ENCODE assay signal across 16 cellular contexts in the genomic region with DNA sequence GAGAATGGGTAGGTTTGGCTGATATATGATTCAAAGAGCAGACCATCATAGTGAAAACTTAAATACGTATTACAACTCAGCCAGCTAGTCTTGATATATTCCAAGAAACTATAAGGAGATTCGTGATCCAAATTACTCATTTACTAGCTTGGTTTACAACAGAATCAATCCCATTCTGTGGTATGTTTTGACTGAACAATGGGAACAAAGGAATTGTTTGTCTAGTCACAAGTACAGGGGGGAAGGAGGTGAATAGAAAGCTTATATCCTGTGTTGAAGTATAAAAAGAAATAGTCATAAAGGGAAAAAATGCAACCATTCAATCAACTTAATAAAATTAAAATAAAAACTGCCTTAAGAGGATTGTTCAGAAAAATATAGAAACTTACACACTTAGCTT. TPM values are rescaled to one million over a fixed set of nuclear protein-coding genes. Genes with fewer than 3 reads are reported as not detected.
DNase-seq lines count a peak whose midpoint lies in the region; ATAC-seq, FAIRE-seq and TF ChIP-seq lines count a peak whose summit lies in the region.
"Had no signal": no experiment of that assay in that cellular context is flagged by ENCODE, and none has a peak within 500 bp of the region (broad histone marks: within the 10 kb centered on the region; RNA-seq: fewer than 3 reads in every experiment).

No MANE protein-coding gene starts in this region.

- H3K4me3 Mint-ChIP-seq in endothelial cell (ENCODE audit: unreplicated experiment), result no peak overlapping the region

- TF ChIP-seq CTCF in endothelial cell (IDR thresholded peaks at IDR 0.05; ENCODE audit: unreplicated experiment) (no peak), vagina (IDR thresholded peaks at IDR 0.05) (no peak), spleen (IDR thresholded peaks at IDR 0.05 in 8 of 11, conservative IDR thresholded peaks at IDR 0.05 in 3 of 11) (no peak)

- WGBS in spleen, 5 donors, result 70 to 75% (median 72%) methylated on average over 2 of the region's 2 CpGs

- H3K27ac ChIP-seq in vagina (no peak overlapping the region), spleen (no peak overlapping the region)
- H3K27ac ChIP-seq: BLaER1 treated with 17β-estradiol and CSF1 and Interleukin-3, amounts not matched to agents 10 nM and 100 nM had no signal

- no peaks in the 10 kb centered on the region for H3K27me3 ChIP-seq in vagina
- no peaks in the 10 kb centered on the region for H3K27me3 ChIP-seq in spleen (replicated peaks in 1 of 7)
- H3K27me3 ChIP-seq: BLaER1 treated with 17β-estradiol and CSF1 and Interleukin-3, amounts not matched to agents 10 nM and 100 nM had no signal

- H3K9me3 Mint-ChIP-seq in endothelial cell (ENCODE audit: unreplicated experiment), result no peaks in the 10 kb centered on the region

- peak overlapping the region; percentile 6 for H3K27ac Mint-ChIP-seq in endothelial cell (ENCODE audit: unreplicated experiment)

- H3K4me1 Mint-ChIP-seq in endothelial cell (ENCODE audit: unreplicated experiment), result peaks cover 19% of the 10 kb centered on the region

- H3K9me3 ChIP-seq in vagina, result no peaks in the 10 kb centered on the region
- H3K9me3 ChIP-seq in spleen, result no peaks in the 10 kb centered on the region
- H3K9me3 ChIP-seq: BLaER1 treated with 17β-estradiol and CSF1 and Interleukin-3, amounts not matched to agents 10 nM and 100 nM had no signal

- H3K27me3 Mint-ChIP-seq in endothelial cell (ENCODE audit: unreplicated experiment), result peaks cover 3% of the 10 kb centered on the region

- no peak for ATAC-seq in GM18907 (IDR thresholded peaks at IDR 0.05; ENCODE audit: unreplicated experiment)
- ATAC-seq: SK-N-SH treated with all-trans-retinoic acid at 6 μM for 48 hours had no signal

- H3K4me1 ChIP-seq in vagina (no peaks in the 10 kb centered on the region), spleen (peaks cover 0 to 14% (median 0%) of the 10 kb centered on the region in 6 donors)

- no peaks in the 10 kb centered on the region for H3K36me3 ChIP-seq in vagina
- H3K36me3 ChIP-seq in spleen, result no peaks in the 10 kb centered on the region
- H3K36me3 ChIP-seq: BLaER1 treated with 17β-estradiol and CSF1 and Interleukin-3, amounts not matched to agents 10 nM and 100 nM had no signal

- DNase-seq in COR-L47 (lab: John Stamatoyannopoulos, UW) (peak; percentile 9), GM12891 (ENCODE audit: insufficient read length, low spot score) (no peak), endothelial cell (ENCODE audit: low spot score) (no peak), pons (ENCODE audit: low spot score) (peak; percentile 62), vagina (ENCODE audit: extremely low spot score in 2 of 2) (no peak), spleen (no peak)
- DNase-seq: DMS 273 treated with DMSO at 0.1 percent for 48 hours, NCI-H1105, NCI-H510A, RPMI8226, SHP77 treated with DMSO at 0.1 percent for 48 hours had no signal

- FAIRE-seq in GM12891 (lab: Jason Lieb, UNC), result peak; percentile 40
- FAIRE-seq: H1 had no signal

- intact Hi-C loops in vagina (cut with DNase I), result no loop called here
- intact Hi-C loops in spleen (cut with DNase I; ENCODE audit: low total_unique reads), result no loop called here

- no peaks in the 10 kb centered on the region for H3K36me3 Mint-ChIP-seq in endothelial cell (ENCODE audit: low read depth, unreplicated experiment)

- TF ChIP-seq POLR2A in GM12891 (IDR thresholded peaks at IDR 0.05; ENCODE audit: low read depth, low read length), result no peak
- TF ChIP-seq POLR2A in vagina (IDR thresholded peaks at IDR 0.05), result no peak
- no peak for TF ChIP-seq POLR2A in spleen (IDR thresholded peaks at IDR 0.05)

- H3K4me3 ChIP-seq in vagina, result no peak overlapping the region
- H3K4me3 ChIP-seq in spleen, result no peak overlapping the region
- H3K4me3 ChIP-seq: BLaER1 treated with 17β-estradiol and CSF1 and Interleukin-3, amounts not matched to agents 10 nM and 100 nM had no signal

TF ChIP-seq in GM12891, 5 proteins besides CTCF, POLR2A, EP300 and RAD21:
- TF ChIP-seq PAX5 (IDR thresholded peaks at IDR 0.05; ENCODE audit: insufficient read depth, low read length, severe bottlenecking) (no peak), POU2F2 (IDR thresholded peaks at IDR 0.05; ENCODE audit: low read depth, low read length) (no peak), TAF1 (IDR thresholded peaks at IDR 0.05; ENCODE audit: low read depth, low read length) (no peak)

RNA-seq across cellular contexts. Expression of a gene that starts 17.0 kb away (rescaled TPM):
- polyA plus RNA-seq in GM12891 (2012; ENCODE audit: low read depth, missing spikeins), result not detected
- total RNA-seq in endothelial cell (ENCODE audit: unreplicated experiment), result not detected
- not detected for total RNA-seq in vagina
- total RNA-seq in spleen, result under 1 TPM; 0.16 to 0.58 (median 0.34) TPM
- polyA plus RNA-seq in spleen, result under 1 TPM; 0.02 to 0.10 (median 0.02) TPM
- total RNA-seq: A673, H1 had no signal
- polyA plus RNA-seq: H1 had no signal

Comparison
In these comparisons a context has a peak if more than half of its experiments do, and no peak if none do; other contexts are left out.
1. DNase-seq: peak in COR-L47 (single experiment) and pons (single experiment); none in GM12891 (single experiment), endothelial cell (single experiment), vagina (0 of 2) and spleen (single experiment).